In genomic region chr19:42202290-42202867, GRCh38 we compare ENCODE assay signal across 9 cellular contexts. TPM values are rescaled to one million over a fixed set of nuclear protein-coding genes. Genes with fewer than 3 reads are reported as not detected.
DNase-seq lines count a peak whose midpoint lies in the region; ATAC-seq and TF ChIP-seq lines count a peak whose summit lies in the region.
"Had no signal": no experiment of that assay in that cellular context is flagged by ENCODE, and none has a peak within 500 bp of the region (broad histone marks: within the 10 kb centered on the region; RNA-seq: fewer than 3 reads in every experiment).

No MANE protein-coding gene starts in this region.

- no peak overlapping the region for H4K8ac ChIP-seq in H9 (replicated peaks; ENCODE audit: insufficient read length, low read depth, low read length)

- POLR2A ChIA-PET in activated naive CD8-positive, alpha-beta T cell treated with anti-CD3 and anti-CD28 coated beads, Interleukin-2, amount 10 ng/mL, durations not matched to agents 7 days and 5 days (lab: Charles Lee), result interaction anchor here (1.1 to 5.7 kb wide), 5 partner anchors 10 to 68 kb away, joined by 3 to 63 read pairs (median 4); partner anchors contain the start of genes GSK3A and ZNF526

- H2BK20ac ChIP-seq in H9 (ENCODE audit: low read depth, low read length, poor library complexity, severe bottlenecking), result no peak overlapping the region

- DNase-seq in CD14-positive monocyte (ENCODE audit: low spot score) (no peak), H9 (no peak), neural crest cell (ENCODE audit: low read depth, low spot score) (no peak), Ammon's horn (ENCODE audit: low spot score) (no peak), NCI-H187 (lab: John Stamatoyannopoulos, UW) (no peak)
- no peak for DNase-seq in activated naive CD8-positive, alpha-beta T cell treated with anti-CD3 and anti-CD28 coated beads, Interleukin-2, amount 10 ng/mL, durations not matched to agents 7 days and 5 days
- DNase-seq in effector CD8-positive, alpha-beta T cell (lab: John Stamatoyannopoulos, UW), result no peak
- DNase-seq: NCI-H2227 treated with DMSO at 0.1 percent for 48 hours had no signal

- no peak overlapping the region for H2AK5ac ChIP-seq in H9 (ENCODE audit: insufficient read length, low read length)

- no peak overlapping the region for H3K14ac ChIP-seq in H9 (ENCODE audit: insufficient read depth, low read length)

- H3K9me3 Mint-ChIP-seq in CD14-positive monocyte (peaks cover 0 to 3% (median 0%) of the 10 kb centered on the region in 7 donors), H9 (no peaks in the 10 kb centered on the region), neural crest cell (no peaks in the 10 kb centered on the region)
- no peaks in the 10 kb centered on the region for H3K9me3 Mint-ChIP-seq in activated naive CD8-positive, alpha-beta T cell treated with anti-CD3 and anti-CD28 coated beads, Interleukin-2, amount 10 ng/mL, durations not matched to agents 7 days and 5 days

- no peak overlapping the region for H2BK120ac ChIP-seq in H9 (ENCODE audit: low read depth, low read length, poor library complexity, severe bottlenecking)

- no peaks in the 10 kb centered on the region for H3K9me3 ChIP-seq in H9 (ENCODE audit: control insufficient read depth, low read depth, low read length)

- H2AFZ ChIP-seq in H9 (ENCODE audit: low read length), result no peak overlapping the region

- H3K27ac ChIP-seq in H9 (ENCODE audit: insufficient read length, low read depth, low read length), result no peak overlapping the region

- no peak overlapping the region for H3K18ac ChIP-seq in H9 (ENCODE audit: insufficient read length, low read depth, low read length)

- H3K27me3 Mint-ChIP-seq in CD14-positive monocyte (ENCODE audit: low read depth in 3 of 3) (peaks cover 0 to 5% (median 0%) of the 10 kb centered on the region in 3 donors), H9 (ENCODE audit: low read depth) (no peaks in the 10 kb centered on the region), neural crest cell (ENCODE audit: low read depth) (no peaks in the 10 kb centered on the region)
- no peaks in the 10 kb centered on the region for H3K27me3 Mint-ChIP-seq in activated naive CD8-positive, alpha-beta T cell treated with anti-CD3 and anti-CD28 coated beads, Interleukin-2, amount 10 ng/mL, durations not matched to agents 7 days and 5 days

- intact Hi-C loops in CD14-positive monocyte (cut with micrococcal nuclease), result loop anchor here in 1 of 2 donors (1.0 to 5.0 kb wide), 2 partner anchors 13 to 80 kb away; no protein-coding TSS in a partner anchor

- no peaks in the 10 kb centered on the region for H4K20me1 ChIP-seq in H9 (ENCODE audit: control insufficient read depth, insufficient read depth, insufficient read length)

- no peak overlapping the region for H3K9ac ChIP-seq in H9 (ENCODE audit: extremely low read depth, insufficient read length, low read length)

- H3K4me1 ChIP-seq in H9 (ENCODE audit: insufficient read depth, low read length), result no peaks in the 10 kb centered on the region; the same call in 1 of the 2 replicates

- peaks cover 6% of the 10 kb centered on the region; the same call in 1 of the 2 replicates for H3K79me2 ChIP-seq in H9 (ENCODE audit: insufficient read depth, low read length)

- TF ChIP-seq CTCF in CD14-positive monocyte (IDR thresholded peaks at IDR 0.05) (no peak), H9 (conservative IDR thresholded peaks at IDR 0.05) (no peak), neural crest cell (conservative IDR thresholded peaks at IDR 0.05) (no peak)

- H4K5ac ChIP-seq in H9 (ENCODE audit: insufficient read length, low read depth, low read length), result no peak overlapping the region

- no peak overlapping the region for H3K23ac ChIP-seq in H9 (ENCODE audit: insufficient read length, low read depth, low read length)

- H3K23me2 ChIP-seq in H9 (ENCODE audit: insufficient read length, low read depth, low read length, poor library complexity, severe bottlenecking), result peaks cover 2% of the 10 kb centered on the region

- no peak overlapping the region for H3K4me2 ChIP-seq in H9 (ENCODE audit: insufficient read depth, insufficient read length, low read length)

- peaks cover 4% of the 10 kb centered on the region for H3K79me1 ChIP-seq in H9 (ENCODE audit: insufficient read depth, low read depth, low read length, poor library complexity, severe bottlenecking)

- H2BK15ac ChIP-seq in H9 (ENCODE audit: low read depth, low read length), result no peak overlapping the region

- H2BK5ac ChIP-seq in H9 (ENCODE audit: insufficient read length, low read length), result no peak overlapping the region

- peak overlapping the region; percentile 100 for H3K27ac Mint-ChIP-seq in CD14-positive monocyte
- H3K27ac Mint-ChIP-seq in H9, result peak overlapping the region; percentile 45 to 59 (median 55); a peak in 5 of 7 replicates
- H3K27ac Mint-ChIP-seq in activated naive CD8-positive, alpha-beta T cell treated with anti-CD3 and anti-CD28 coated beads, Interleukin-2, amount 10 ng/mL, durations not matched to agents 7 days and 5 days, result peak overlapping the region; percentile 95
- H3K27ac Mint-ChIP-seq in neural crest cell (ENCODE audit: unreplicated experiment), result peak overlapping the region; percentile 5

- no peaks in the 10 kb centered on the region for H3K27me3 ChIP-seq in H9 (ENCODE audit: insufficient read depth, low read length)

- peak overlapping the region; percentile 73 to 84 for H3K4me3 Mint-ChIP-seq in CD14-positive monocyte
- H3K4me3 Mint-ChIP-seq in H9, result no peak overlapping the region
- H3K4me3 Mint-ChIP-seq in activated naive CD8-positive, alpha-beta T cell treated with anti-CD3 and anti-CD28 coated beads, Interleukin-2, amount 10 ng/mL, durations not matched to agents 7 days and 5 days, result peak overlapping the region; percentile 77
- no peak overlapping the region for H3K4me3 Mint-ChIP-seq in neural crest cell

- H3K56ac ChIP-seq in H9 (ENCODE audit: insufficient read length, low read depth, low read length), result no peak overlapping the region

- no CpG with 5 or more reads among the region's 4 CpGs for WGBS in H9 (ENCODE audit: extremely low coverage, insufficient read length, low lambda C conversion rate)

- H3K4me1 Mint-ChIP-seq in CD14-positive monocyte (peaks cover 85% of the 10 kb centered on the region), H9 (peaks cover 39 to 58% of the 10 kb centered on the region in 2 experiments), neural crest cell (no peaks in the 10 kb centered on the region)
- peaks cover 56% of the 10 kb centered on the region for H3K4me1 Mint-ChIP-seq in activated naive CD8-positive, alpha-beta T cell treated with anti-CD3 and anti-CD28 coated beads, Interleukin-2, amount 10 ng/mL, durations not matched to agents 7 days and 5 days

- no peak overlapping the region for H3T11ph ChIP-seq in H9 (ENCODE audit: low read length)

- H2BK12ac ChIP-seq in H9 (ENCODE audit: insufficient read length, low read depth, low read length), result no peak overlapping the region

- H3K36me3 Mint-ChIP-seq in CD14-positive monocyte, result peaks cover 79 to 88% of the 10 kb centered on the region in 2 donors
- peaks cover 48 to 92% (median 87%) of the 10 kb centered on the region in 3 experiments for H3K36me3 Mint-ChIP-seq in H9 (ENCODE audit: insufficient read depth in 1 of 3, low read depth in 3 of 3)
- H3K36me3 Mint-ChIP-seq in activated naive CD8-positive, alpha-beta T cell treated with anti-CD3 and anti-CD28 coated beads, Interleukin-2, amount 10 ng/mL, durations not matched to agents 7 days and 5 days, result peaks cover 45% of the 10 kb centered on the region
- peaks cover 3% of the 10 kb centered on the region for H3K36me3 Mint-ChIP-seq in neural crest cell (ENCODE audit: low read depth)

- no peak overlapping the region for H3K4ac ChIP-seq in H9 (ENCODE audit: low read depth, low read length)

- H4K91ac ChIP-seq in H9 (ENCODE audit: insufficient read length, low read depth, low read length), result no peak overlapping the region

- ATAC-seq in activated naive CD8-positive, alpha-beta T cell treated with anti-CD3 and anti-CD28 coated beads, Interleukin-2, amount 10 ng/mL, durations not matched to agents 7 days and 5 days (ENCODE audit: low read depth), result no peak
- no peak for ATAC-seq in GM21529 (IDR thresholded peaks at IDR 0.05; ENCODE audit: unreplicated experiment)

RNA-seq across cellular contexts. Expression of gene DEDD2, which starts 15.1 kb away (rescaled TPM):
- 100 to 1,000 TPM; 125 to 133 TPM for polyA plus RNA-seq in CD14-positive monocyte
- total RNA-seq in H9 (2021) (32.3 and 33.2 TPM in 2 replicates), neural crest cell (20.6 and 21.5 TPM in 2 replicates)
- 10 to 100 TPM; 41.3 to 42.2 TPM for total RNA-seq in activated naive CD8-positive, alpha-beta T cell treated with anti-CD3 and anti-CD28 coated beads, Interleukin-2, amount 10 ng/mL, durations not matched to agents 7 days and 5 days

RNA-seq across cellular contexts. Expression of gene ZNF526, which starts 17.7 kb away (rescaled TPM):
- polyA plus RNA-seq in CD14-positive monocyte, result 1 to 10 TPM in 1 of 2 donors, under 1 TPM in 1; 0.96 to 1.3 TPM
- total RNA-seq in H9 (2021) (20.5 and 23.4 TPM in 2 replicates), neural crest cell (18.4 and 24.2 TPM in 2 replicates)
- total RNA-seq in activated naive CD8-positive, alpha-beta T cell treated with anti-CD3 and anti-CD28 coated beads, Interleukin-2, amount 10 ng/mL, durations not matched to agents 7 days and 5 days, result 10 to 100 TPM; 19.6 to 20.6 TPM

RNA-seq across cellular contexts. Expression of gene GSK3A, which starts 40.0 kb away (rescaled TPM):
- 10 to 100 TPM; 12.3 to 14.9 TPM for polyA plus RNA-seq in CD14-positive monocyte
- 52.4 and 53.7 TPM in 2 replicates for total RNA-seq in H9 (2021)
- 10 to 100 TPM; 41.0 to 42.2 TPM for total RNA-seq in activated naive CD8-positive, alpha-beta T cell treated with anti-CD3 and anti-CD28 coated beads, Interleukin-2, amount 10 ng/mL, durations not matched to agents 7 days and 5 days
- 66.1 and 68.0 TPM in 2 replicates for total RNA-seq in neural crest cell

RNA-seq across cellular contexts. Expression of gene ERF, which starts 52.5 kb away (rescaled TPM):
- 1 to 10 TPM; 2.3 to 3.4 TPM for polyA plus RNA-seq in CD14-positive monocyte
- total RNA-seq in H9 (2021) (120 and 126 TPM in 2 replicates), neural crest cell (102 and 105 TPM in 2 replicates)
- total RNA-seq in activated naive CD8-positive, alpha-beta T cell treated with anti-CD3 and anti-CD28 coated beads, Interleukin-2, amount 10 ng/mL, durations not matched to agents 7 days and 5 days, result 10 to 100 TPM; 51.1 to 57.5 TPM

Comparison
In these comparisons a context has a peak if more than half of its experiments do, and no peak if none do; other contexts are left out.
1. H3K27ac Mint-ChIP-seq: peak in every context shown above with its lines; median percentile 100 in CD14-positive monocyte; 95 in activated naive CD8-positive, alpha-beta T cell treated with anti-CD3 and anti-CD28 coated beads, Interleukin-2, amount 10 ng/mL, durations not matched to agents 7 days and 5 days; 55 in H9; 5 in neural crest cell.
2. H3K4me3 Mint-ChIP-seq: peak in CD14-positive monocyte (2 of 2) and activated naive CD8-positive, alpha-beta T cell treated with anti-CD3 and anti-CD28 coated beads, Interleukin-2, amount 10 ng/mL, durations not matched to agents 7 days and 5 days (single experiment); none in H9 (0 of 2) and neural crest cell (single experiment).